In the genomic region with DNA sequence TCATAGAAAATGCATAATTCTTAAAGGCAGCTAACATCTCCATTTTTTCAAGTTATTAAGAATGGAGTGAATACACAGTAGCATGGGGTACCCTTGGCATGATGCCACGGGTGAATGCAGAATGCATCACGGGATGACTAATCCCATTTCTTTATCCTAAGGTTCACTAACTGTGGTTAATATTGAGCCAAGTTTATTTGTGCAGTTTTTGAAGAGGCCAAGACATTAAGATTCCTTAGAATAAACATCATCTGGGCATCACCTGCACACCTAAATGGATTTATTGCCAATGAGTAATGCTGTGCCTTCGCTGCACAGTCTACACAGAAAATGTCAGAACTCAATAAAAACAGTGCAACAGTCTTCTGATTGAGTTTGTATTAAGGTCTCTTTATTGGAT, we compare ENCODE assay signal across 15 cellular contexts.
DNase-seq lines count a peak whose midpoint lies in the region; FAIRE-seq and TF ChIP-seq lines count a peak whose summit lies in the region.
"Had no signal": no experiment of that assay in that cellular context is flagged by ENCODE, and none has a peak within 500 bp of the region (broad histone marks: within the 10 kb centered on the region; RNA-seq: fewer than 3 reads in every experiment).

No MANE protein-coding gene starts in this region.

- H3K9me3 Mint-ChIP-seq in MCF 10A (ENCODE audit: unreplicated experiment): no peaks in the 10 kb centered on the region

- CTCF ChIA-PET in MCF 10A (lab: Yijun Ruan, JAX): interaction anchor here (0.6 kb wide), 1 partner anchor 1967 kb away, joined by 3 read pairs; no protein-coding TSS in a partner anchor

- no peaks in the 10 kb centered on the region for H3K27me3 Mint-ChIP-seq in MCF 10A (ENCODE audit: insufficient read depth, unreplicated experiment)

- intact Hi-C loops in MCF 10A (cut with micrococcal nuclease): loop anchor here (5.0 kb wide), 1 partner anchor 332 kb away; the partner anchor contains the start of gene GPC6
- intact Hi-C loops in breast epithelium (cut with DNase I; ENCODE audit: low total_unique reads): loop anchor here (5.0 kb wide), 1 partner anchor 622 kb away; no protein-coding TSS in a partner anchor
- intact Hi-C loops in uterus (cut with DNase I; ENCODE audit: low total_unique reads): no loop called here

- no peaks in the 10 kb centered on the region for H3K4me1 ChIP-seq in breast epithelium
- no peaks in the 10 kb centered on the region for H3K4me1 ChIP-seq in fibroblast of lung (ENCODE audit: control insufficient read depth, extremely low read depth, insufficient read depth, low read length)
- H3K4me1 ChIP-seq in tibial nerve: no peaks in the 10 kb centered on the region
- no peaks in the 10 kb centered on the region for H3K4me1 ChIP-seq in uterus
- H3K4me1 ChIP-seq: psoas muscle, testis had no signal

- POLR2A ChIA-PET in MCF 10A (lab: Yijun Ruan, JAX): no interaction called here

- H3K79me2 ChIP-seq in fibroblast of lung (ENCODE audit: control insufficient read depth, insufficient read depth, low read length): no peaks in the 10 kb centered on the region

- peak; percentile 97 for FAIRE-seq in RCC 7860 (lab: Jason Lieb, UNC)

- no peak overlapping the region for H2AFZ ChIP-seq in fibroblast of lung (ENCODE audit: low read length)
- H2AFZ ChIP-seq: hepatocyte had no signal

- H4K20me1 ChIP-seq in fibroblast of lung (ENCODE audit: control insufficient read depth, extremely low read depth, insufficient read depth, low read length): no peaks in the 10 kb centered on the region

- H3K27ac Mint-ChIP-seq in MCF 10A (ENCODE audit: low read depth, unreplicated experiment): peak overlapping the region; percentile 87

- peak; percentile 95 for DNase-seq in MCF 10A (ENCODE audit: unreplicated experiment)
- DNase-seq in breast epithelium (ENCODE audit: low spot score in 2 of 2): no peak
- DNase-seq in RCC 7860 (ENCODE audit: low spot score): peak; percentile 95
- peak; percentile 80 to 91 for DNase-seq in fibroblast of lung (ENCODE audit: low read depth in 2 of 2)
- DNase-seq in epidermal melanocyte (ENCODE audit: insufficient read length, low spot score): no peak
- DNase-seq in cerebellar nuclear complex (lab: John Stamatoyannopoulos, UW): no peak
- DNase-seq in tibial nerve (ENCODE audit: low spot score in 2 of 2): no peak
- DNase-seq in uterus: no peak
- DNase-seq: activated CD4-positive, alpha-beta T cell treated with anti-CD3 and anti-CD28 coated beads for 48 hours; GOT3; midbrain; psoas muscle; testis had no signal

- H3K36me3 ChIP-seq in breast epithelium (no peaks in the 10 kb centered on the region), fibroblast of lung (ENCODE audit: control insufficient read depth, insufficient read depth, low read length) (no peaks in the 10 kb centered on the region), tibial nerve (no peaks in the 10 kb centered on the region), uterus (no peaks in the 10 kb centered on the region)

- TF ChIP-seq POLR2A in breast epithelium (IDR thresholded peaks at IDR 0.05) (no peak), tibial nerve (IDR thresholded peaks at IDR 0.05) (no peak), uterus (IDR thresholded peaks at IDR 0.05) (no peak)

- no peak for TF ChIP-seq CTCF in MCF 10A (IDR thresholded peaks at IDR 0.05; ENCODE audit: unreplicated experiment)
- no peak for TF ChIP-seq CTCF in breast epithelium (IDR thresholded peaks at IDR 0.05)
- TF ChIP-seq CTCF in fibroblast of lung (conservative IDR thresholded peaks at IDR 0.05 in 1 of 2, IDR thresholded peaks at IDR 0.05 in 1 of 2; ENCODE audit: low read depth in 1 of 2, low read length in 2 of 2): no peak
- no peak for TF ChIP-seq CTCF in tibial nerve (IDR thresholded peaks at IDR 0.05)
- no peak for TF ChIP-seq CTCF in uterus (IDR thresholded peaks at IDR 0.05)

- no TSS peak for BruUV-seq in MCF 10A (replicated peaks; lab: Mats Ljungman, UMichigan)

- no peak for TF ChIP-seq EP300 in tibial nerve (IDR thresholded peaks at IDR 0.05)

- H3K27me3 ChIP-seq in breast epithelium (no peaks in the 10 kb centered on the region), fibroblast of lung (ENCODE audit: control insufficient read depth, insufficient read depth, low read length) (no peaks in the 10 kb centered on the region), tibial nerve (no peaks in the 10 kb centered on the region), uterus (no peaks in the 10 kb centered on the region)
- H3K27me3 ChIP-seq: hepatocyte, testis had no signal

- no peak overlapping the region for H3K4me3 ChIP-seq in breast epithelium
- H3K4me3 ChIP-seq in fibroblast of lung (replicated peaks in 1 of 4; ENCODE audit: control extremely low read depth in 1 of 4, insufficient read depth in 1 of 4, low read depth in 3 of 4, low read length in 4 of 4): no peak overlapping the region
- no peak overlapping the region for H3K4me3 ChIP-seq in tibial nerve
- no peak overlapping the region for H3K4me3 ChIP-seq in uterus
- H3K4me3 ChIP-seq: hepatocyte, psoas muscle, testis had no signal

- no peak overlapping the region for H3K4me2 ChIP-seq in fibroblast of lung (ENCODE audit: extremely low read depth, insufficient read depth, low read length)
- H3K4me2 ChIP-seq: hepatocyte, KMS-11 had no signal

- H3K27ac ChIP-seq in breast epithelium (no peak overlapping the region), fibroblast of lung (ENCODE audit: insufficient read depth, low read length) (no peak overlapping the region), tibial nerve (no peak overlapping the region), uterus (no peak overlapping the region)
- H3K27ac ChIP-seq: hepatocyte, KMS-11, psoas muscle, testis had no signal

- H3K36me3 Mint-ChIP-seq in MCF 10A (ENCODE audit: insufficient read depth, unreplicated experiment): no peaks in the 10 kb centered on the region

- H3K9ac ChIP-seq in fibroblast of lung (ENCODE audit: insufficient read depth, low read length): no peak overlapping the region
- H3K9ac ChIP-seq: KMS-11 had no signal

- peaks cover 15% of the 10 kb centered on the region for H3K4me1 Mint-ChIP-seq in MCF 10A (ENCODE audit: insufficient read depth, unreplicated experiment)

- H3K4me3 Mint-ChIP-seq in MCF 10A (ENCODE audit: unreplicated experiment): peak overlapping the region; percentile 19

- WGBS in tibial nerve, 2 donors: 56 to 70% methylated on average over 3 of the region's 3 CpGs

- H3K9me3 ChIP-seq in breast epithelium (no peaks in the 10 kb centered on the region), fibroblast of lung (ENCODE audit: control insufficient read depth, insufficient read depth, low read depth, low read length) (no peaks in the 10 kb centered on the region), tibial nerve (no peaks in the 10 kb centered on the region), uterus (no peaks in the 10 kb centered on the region)
- H3K9me3 ChIP-seq: psoas muscle, testis had no signal

Comparison
In these comparisons a context has a peak if more than half of its experiments do, and no peak if none do; other contexts are left out.
1. DNase-seq: peak in MCF 10A (single experiment), RCC 7860 (single experiment) and fibroblast of lung (2 of 2); none in breast epithelium (0 of 2), epidermal melanocyte (single experiment), cerebellar nuclear complex (0 of 2), tibial nerve (0 of 2) and uterus (0 of 2).